In the genomic region with DNA sequence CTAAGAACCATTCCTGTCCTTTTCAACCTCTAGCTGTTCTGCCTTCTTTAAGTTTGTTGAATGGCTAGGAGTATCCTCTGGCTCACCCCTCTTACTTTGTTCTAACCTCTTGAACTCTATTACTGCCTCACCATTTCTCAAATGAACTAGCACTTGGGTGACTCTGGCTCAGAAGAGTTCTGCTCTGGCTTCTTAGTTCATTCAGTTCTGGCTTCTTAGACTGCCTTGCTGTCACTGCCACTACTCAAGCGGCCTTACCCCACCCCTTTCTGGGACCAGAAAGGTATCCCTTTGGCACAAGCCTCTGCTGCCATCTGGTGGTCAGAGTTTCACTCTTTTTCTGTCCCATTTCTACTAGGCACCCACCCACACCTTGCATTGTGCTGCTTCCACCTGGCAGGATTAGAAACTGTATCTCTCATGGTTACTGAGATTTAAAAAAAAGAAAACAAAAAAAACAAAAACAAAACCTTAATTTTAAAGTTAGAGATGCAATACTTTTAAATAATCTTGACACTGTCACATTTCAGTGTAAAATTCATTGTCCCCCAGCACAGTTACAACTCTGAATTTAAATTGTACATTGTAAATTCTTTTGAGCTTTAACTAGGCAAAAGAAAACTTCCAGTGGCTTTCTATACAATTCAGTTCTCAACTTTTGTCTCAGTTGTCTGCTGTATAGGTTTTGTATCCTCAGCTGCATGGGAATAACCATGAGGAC, we compare ENCODE assay signal across 8 cellular contexts. TPM values are rescaled to one million over a fixed set of nuclear protein-coding genes. Genes with fewer than 3 reads are reported as not detected.
DNase-seq lines count a peak whose midpoint lies in the region; ATAC-seq and TF ChIP-seq lines count a peak whose summit lies in the region.

No MANE protein-coding gene starts in this region.

- POLR2A ChIA-PET in CD4-positive, alpha-beta memory T cell (lab: Charles Lee; ENCODE audit: partially characterized antibody), result no interaction called here

- no peaks in the 10 kb centered on the region for H3K27me3 Mint-ChIP-seq in CD4-positive, alpha-beta memory T cell

- H3K27ac Mint-ChIP-seq in CD4-positive, alpha-beta memory T cell, result peak overlapping the region in 1 of 7 donors; percentile 59

- intact Hi-C loops in CD4-positive, alpha-beta memory T cell (cut with micrococcal nuclease), result no loop called here
- intact Hi-C loops in dorsolateral prefrontal cortex (cut with DNase I), result loop anchor here (1.0 to 10.0 kb wide), 6 partner anchors 171 to 459 kb away; partner anchors contain the start of gene ABCA9 (in 1 of the 2)
- intact Hi-C loops in lower lobe of right lung (cut with DNase I), result loop anchor here (10.0 kb wide), 1 partner anchor 461 kb away; no protein-coding TSS in a partner anchor

- no peak overlapping the region for H3K27ac ChIP-seq in CD4-positive, alpha-beta memory T cell (ENCODE audit: low read depth, low read length)
- peak overlapping the region in 20 of 59 donors; percentile 2 to 70 (median 27) for H3K27ac ChIP-seq in dorsolateral prefrontal cortex
- no peak overlapping the region for H3K27ac ChIP-seq in lower lobe of right lung

- H3K4me1 Mint-ChIP-seq in CD4-positive, alpha-beta memory T cell, result peaks cover 0 to 1% (median 0%) of the 10 kb centered on the region in 4 donors

- TF ChIP-seq CTCF in dorsolateral prefrontal cortex (IDR thresholded peaks at IDR 0.05 in 54 of 56, conservative IDR thresholded peaks at IDR 0.05 in 2 of 56; ENCODE audit: low read depth in 1 of 56, partially characterized antibody in 56 of 56) (peak; percentile 75 to 98 (median 88)), lower lobe of right lung (IDR thresholded peaks at IDR 0.05) (peak; percentile 72)

- no peak overlapping the region for H3K4me3 Mint-ChIP-seq in CD4-positive, alpha-beta memory T cell

- peaks cover 13 to 37% of the 10 kb centered on the region in 2 donors for H3K36me3 Mint-ChIP-seq in CD4-positive, alpha-beta memory T cell

- H3K4me1 ChIP-seq in CD4-positive, alpha-beta memory T cell (ENCODE audit: insufficient read depth, low read length), result no peaks in the 10 kb centered on the region
- H3K4me1 ChIP-seq in lower lobe of right lung, result no peaks in the 10 kb centered on the region

- peak; percentile 27 to 47 (median 41) for DNase-seq in CD4-positive, alpha-beta memory T cell
- DNase-seq in NCI-H748 (lab: John Stamatoyannopoulos, UW; ENCODE audit: unreplicated experiment) (peak; percentile 85), dorsolateral prefrontal cortex (peak; percentile 32 to 84 (median 72)), lower lobe of right lung (peak; percentile 64)
- peak; percentile 9 to 42 for DNase-seq in activated CD4-positive, alpha-beta T cell treated with anti-CD3 and anti-CD28 coated beads, Interleukin-2, amount 50 U/mL, for 24 hours (ENCODE audit: low read depth in 1 of 2, low spot score in 1 of 2)
- DNase-seq in stimulated activated CD8-positive, alpha-beta memory T cell treated with anti-CD3 and anti-CD28 coated beads, Interleukin-15, amount 100 ng/mL, for 1 hour (ENCODE audit: low read depth), result peak; percentile 14

- CTCF ChIA-PET in CD4-positive, alpha-beta memory T cell (lab: Charles Lee; ENCODE audit: partially characterized antibody), result interaction anchor here (0.7 to 1.8 kb wide), 4 partner anchors 10 to 669 kb away, joined by 3 to 6 read pairs (median 4); no protein-coding TSS in a partner anchor

- peak; percentile 96 for ATAC-seq in GM19455 (IDR thresholded peaks at IDR 0.05; ENCODE audit: unreplicated experiment)
- ATAC-seq in HG03558 (IDR thresholded peaks at IDR 0.05; ENCODE audit: extremely low read depth, unreplicated experiment), result peak; percentile 80
- ATAC-seq in lower lobe of right lung, result peak; percentile 81 to 90

- no peaks in the 10 kb centered on the region for H3K27me3 ChIP-seq in CD4-positive, alpha-beta memory T cell (ENCODE audit: insufficient read depth, low read length)
- H3K27me3 ChIP-seq in dorsolateral prefrontal cortex (no peaks in the 10 kb centered on the region), lower lobe of right lung (ENCODE audit: low read depth) (no peaks in the 10 kb centered on the region)

- peaks cover 0 to 11% of the 10 kb centered on the region in 2 donors for H3K9me3 ChIP-seq in CD4-positive, alpha-beta memory T cell (ENCODE audit: control insufficient read depth in 1 of 2, low read length in 2 of 2)
- H3K9me3 ChIP-seq in lower lobe of right lung, result no peaks in the 10 kb centered on the region

- H3K36me3 ChIP-seq in CD4-positive, alpha-beta memory T cell (ENCODE audit: insufficient read depth, low read length), result no peaks in the 10 kb centered on the region
- no peaks in the 10 kb centered on the region for H3K36me3 ChIP-seq in lower lobe of right lung

- H3K4me3 ChIP-seq in CD4-positive, alpha-beta memory T cell (ENCODE audit: low read length in 2 of 2), result no peak overlapping the region
- H3K4me3 ChIP-seq in dorsolateral prefrontal cortex (no peak overlapping the region), lower lobe of right lung (no peak overlapping the region)

- peaks cover 2 to 38% (median 25%) of the 10 kb centered on the region in 8 donors for H3K9me3 Mint-ChIP-seq in CD4-positive, alpha-beta memory T cell

RNA-seq across cellular contexts. Expression of gene ABCA10, which starts 6.9 kb away (rescaled TPM):
- total RNA-seq in CD4-positive, alpha-beta memory T cell, result 1 to 10 TPM; 2.1 to 4.6 TPM
- polyA plus RNA-seq in CD4-positive, alpha-beta memory T cell, result not detected
- total RNA-seq in dorsolateral prefrontal cortex (10 to 100 TPM in 119 of 120 experiments, 1 to 10 TPM in 1; 8.5 to 34.5 (median 20.4) TPM), lower lobe of right lung (9.8 TPM)

Comparison
In these comparisons a context has a peak if more than half of its experiments do, and no peak if none do; other contexts are left out.
1. DNase-seq: peak in every context shown above with its lines; median percentile 85 in NCI-H748; 72 in dorsolateral prefrontal cortex; 64 in lower lobe of right lung; 41 in CD4-positive, alpha-beta memory T cell; 26 in activated CD4-positive, alpha-beta T cell treated with anti-CD3 and anti-CD28 coated beads, Interleukin-2, amount 50 U/mL, for 24 hours; 14 in stimulated activated CD8-positive, alpha-beta memory T cell treated with anti-CD3 and anti-CD28 coated beads, Interleukin-15, amount 100 ng/mL, for 1 hour.